8 cellular contexts compared by ENCODE assay signal in genomic region chr1:154878371-154879355, GRCh38. TPM values are rescaled to one million over a fixed set of nuclear protein-coding genes. Genes with fewer than 3 reads are reported as not detected.
DNase-seq lines count a peak whose midpoint lies in the region; ATAC-seq, FAIRE-seq and TF ChIP-seq lines count a peak whose summit lies in the region.

No MANE protein-coding gene starts in this region.

- H3K79me2 ChIP-seq in HepG2 (ENCODE audit: insufficient read depth, low read length) = no peaks in the 10 kb centered on the region

- H3K4me1 ChIP-seq in Caco-2 (peaks cover 12% of the 10 kb centered on the region), HepG2 (ENCODE audit: insufficient read depth, low read length) (peaks cover 21% of the 10 kb centered on the region)

- no peak for TF ChIP-seq EP300 in HepG2 (IDR thresholded peaks at IDR 0.05; ENCODE audit: low read depth in 2 of 2, low read length in 2 of 2)
- no peak for TF ChIP-seq EP300 in HepG2 (CRISPR knock-in tag; IDR thresholded peaks at IDR 0.05; ENCODE audit: borderline replicate concordance)

- no peak for TF ChIP-seq POLR2A in HepG2 (IDR thresholded peaks at IDR 0.05; ENCODE audit: insufficient read depth in 1 of 2, low read depth in 2 of 2, low read length in 2 of 2)

- H3K27me3 Mint-ChIP-seq in Caco-2 (ENCODE audit: insufficient read depth, unreplicated experiment) = no peaks in the 10 kb centered on the region
- peaks cover 4% of the 10 kb centered on the region for H3K27me3 Mint-ChIP-seq in activated CD4-positive, alpha-beta T cell treated with anti-CD3 and anti-CD28 coated beads for 36 hours
- H3K27me3 Mint-ChIP-seq in chondrocyte (ENCODE audit: low read depth) = peaks cover 9% of the 10 kb centered on the region

- H3K27ac Mint-ChIP-seq in Caco-2 (ENCODE audit: unreplicated experiment) (no peak overlapping the region), chondrocyte (ENCODE audit: unreplicated experiment) (no peak overlapping the region)
- H3K27ac Mint-ChIP-seq in activated CD4-positive, alpha-beta T cell treated with anti-CD3 and anti-CD28 coated beads for 36 hours = no peak overlapping the region

- H3K9ac ChIP-seq in HepG2 (ENCODE audit: insufficient read depth, low read depth, low read length) = peak overlapping the region; percentile 11; the same call in 1 of the 2 replicates

- peak; percentile 92 for TF ChIP-seq RAD21 in HepG2 (CRISPR knock-in tag; IDR thresholded peaks at IDR 0.05)

- H3K9me3 Mint-ChIP-seq in Caco-2 (ENCODE audit: unreplicated experiment) (no peaks in the 10 kb centered on the region), chondrocyte (ENCODE audit: low read depth) (no peaks in the 10 kb centered on the region)
- H3K9me3 Mint-ChIP-seq in activated CD4-positive, alpha-beta T cell treated with anti-CD3 and anti-CD28 coated beads for 36 hours (ENCODE audit: low read depth) = no peaks in the 10 kb centered on the region

- BruUV-seq in Caco-2 (replicated peaks; lab: Mats Ljungman, UMichigan) (no TSS peak), HepG2 (replicated peaks; lab: Mats Ljungman, UMichigan) (no TSS peak)

- no peak overlapping the region for H3K4me3 Mint-ChIP-seq in Caco-2 (ENCODE audit: unreplicated experiment)
- no peak overlapping the region for H3K4me3 Mint-ChIP-seq in activated CD4-positive, alpha-beta T cell treated with anti-CD3 and anti-CD28 coated beads for 36 hours
- no peak overlapping the region for H3K4me3 Mint-ChIP-seq in chondrocyte (ENCODE audit: unreplicated experiment)

- TF ChIP-seq CTCF in Caco-2 (IDR thresholded peaks at IDR 0.05; ENCODE audit: insufficient read depth in 1 of 2, low read depth in 1 of 2, low read length in 1 of 2, severe bottlenecking in 1 of 2, unreplicated experiment in 1 of 2) (peak; percentile 84 to 91), chondrocyte (IDR thresholded peaks at IDR 0.05) (peak; percentile 97), HepG2 (CRISPR knock-in tag; IDR thresholded peaks at IDR 0.05) (peak; percentile 98)

- no peaks in the 10 kb centered on the region for H3K36me3 ChIP-seq in Caco-2 (ENCODE audit: control insufficient read depth, insufficient read depth, low read length)
- H3K36me3 ChIP-seq in HepG2 (replicated peaks in 1 of 2; ENCODE audit: control insufficient read depth in 1 of 2, insufficient read depth in 2 of 2, low read length in 2 of 2) = no peaks in the 10 kb centered on the region

- FAIRE-seq in HepG2 (lab: Jason Lieb, UNC) = peak; percentile 85

- no peaks in the 10 kb centered on the region for H3K27me3 ChIP-seq in Caco-2 (replicated peaks; ENCODE audit: control insufficient read depth, insufficient read depth, low read length)
- peaks cover 2 to 40% of the 10 kb centered on the region in 2 experiments; a peak in 4 of 5 replicates for H3K27me3 ChIP-seq in HepG2 (ENCODE audit: control insufficient read depth in 1 of 2, insufficient read depth in 2 of 2, low read length in 2 of 2)

- H3K27ac ChIP-seq in HepG2 (ENCODE audit: extremely low read length, insufficient read depth, low read length) = no peak overlapping the region

- 26% methylated on average over 7 of the region's 33 CpGs for WGBS in HepG2 (ENCODE audit: low lambda C conversion rate)

- DNase-seq in Caco-2 = peak; percentile 81 to 85
- DNase-seq in NCI-H446 treated with DMSO at 0.1 percent for 48 hours (lab: John Stamatoyannopoulos, UW) = peak; percentile 19
- DNase-seq in activated CD4-positive, alpha-beta T cell treated with anti-CD3 and anti-CD28 coated beads for 36 hours = peak; percentile 87
- no peak for DNase-seq in chondrocyte (ENCODE audit: low spot score)
- DNase-seq in HepG2 (ENCODE audit: low spot score) = peak; percentile 48
- DNase-seq in stimulated activated CD4-positive, alpha-beta T cell treated with anti-CD3 and anti-CD28 coated beads, TNF-alpha, amount 100 ng/mL, for 1 hour (ENCODE audit: low read depth in 3 of 3, low spot score in 1 of 3) = peak; percentile 31 to 70 (median 52)

- intact Hi-C loops in Caco-2 (cut with micrococcal nuclease; ENCODE audit: unreplicated experiment) = loop anchor here (1.0 to 10.0 kb wide), 6 partner anchors 58 to 394 kb away; partner anchors contain the start of genes PMVK and UBE2Q1
- intact Hi-C loops in activated CD4-positive, alpha-beta T cell treated with anti-CD3 and anti-CD28 coated beads for 36 hours (cut with DNase I, micrococcal nuclease) = loop anchor here (1.0 to 5.0 kb wide), 8 partner anchors 106 to 396 kb away; no protein-coding TSS in a partner anchor
- intact Hi-C loops in HepG2 (cut with micrococcal nuclease; ENCODE audit: unreplicated experiment) = loop anchor here (1.0 kb wide), 3 partner anchors 112 to 344 kb away; no protein-coding TSS in a partner anchor

- H3K4me1 Mint-ChIP-seq in Caco-2 (ENCODE audit: low read depth, unreplicated experiment) (peaks cover 10% of the 10 kb centered on the region), chondrocyte (ENCODE audit: low read depth) (peaks cover 5% of the 10 kb centered on the region)
- peaks cover 9% of the 10 kb centered on the region for H3K4me1 Mint-ChIP-seq in activated CD4-positive, alpha-beta T cell treated with anti-CD3 and anti-CD28 coated beads for 36 hours

- ATAC-seq in HG02763 (IDR thresholded peaks at IDR 0.05; ENCODE audit: unreplicated experiment) = peak; percentile 67
- peak; percentile 95 for ATAC-seq in activated CD4-positive, alpha-beta T cell treated with anti-CD3 and anti-CD28 coated beads for 36 hours
- peak; percentile 88 for ATAC-seq in HepG2
- ATAC-seq in HG03571 (IDR thresholded peaks at IDR 0.05; ENCODE audit: unreplicated experiment) = no peak

- POLR2A ChIA-PET in Caco-2 (lab: Charles Lee) (no interaction called here), HepG2 (lab: Yijun Ruan, JAX) (interaction anchor here (1.0 kb wide), 2 partner anchors 180 to 319 kb away, joined by 3 read pairs; no protein-coding TSS in a partner anchor)
- POLR2A ChIA-PET in activated CD4-positive, alpha-beta T cell treated with anti-CD3 and anti-CD28 coated beads for 36 hours (lab: Charles Lee) = interaction anchor here (0.6 kb wide), 1 partner anchor 302 kb away, joined by 3 read pairs; no protein-coding TSS in a partner anchor

- H3K4me3 ChIP-seq in Caco-2 (ENCODE audit: low read depth, low read length) (no peak overlapping the region), HepG2 (replicated peaks in 1 of 3; ENCODE audit: insufficient read depth in 1 of 3, low read depth in 2 of 3, low read length in 3 of 3) (peak overlapping the region in 2 of 3 experiments; percentile 36 to 62; a peak in 1 of 6 replicates)

- H3K9me3 ChIP-seq in Caco-2 (no peaks in the 10 kb centered on the region), HepG2 (ENCODE audit: low read length) (no peaks in the 10 kb centered on the region)

- CTCF ChIA-PET in Caco-2 (lab: Charles Lee) (interaction anchor here (0.5 to 2.2 kb wide), 21 partner anchors 8 to 884 kb away, joined by 3 to 23 read pairs (median 3); partner anchors contain the start of gene KCNN3), HepG2 (lab: Yijun Ruan, JAX; ENCODE audit: low intra/inter-chr PET ratio, low total read pairs) (interaction anchor here (1.3 kb wide), 1 partner anchor 209 kb away, joined by 13 read pairs; no protein-coding TSS in a partner anchor)
- CTCF ChIA-PET in activated CD4-positive, alpha-beta T cell treated with anti-CD3 and anti-CD28 coated beads for 36 hours (lab: Charles Lee) = interaction anchor here (0.6 to 2.1 kb wide), 31 partner anchors 8 to 472 kb away, joined by 3 to 27 read pairs (median 4); partner anchors contain the start of gene KCNN3

- H4K20me1 ChIP-seq in HepG2 (ENCODE audit: insufficient read depth, low read length) = no peaks in the 10 kb centered on the region

- H3K36me3 Mint-ChIP-seq in Caco-2 (ENCODE audit: insufficient read depth, unreplicated experiment) (no peaks in the 10 kb centered on the region), chondrocyte (ENCODE audit: low read depth) (no peaks in the 10 kb centered on the region)
- no peaks in the 10 kb centered on the region for H3K36me3 Mint-ChIP-seq in activated CD4-positive, alpha-beta T cell treated with anti-CD3 and anti-CD28 coated beads for 36 hours (ENCODE audit: low read depth)

- in situ Hi-C loops in HepG2 (cut with HindIII; ENCODE audit: extremely low pct_ligation_motif_present, low pct_unique_long_range_greater_than_20kb) = loop anchor here (5.0 to 10.0 kb wide), 3 partner anchors 111 to 314 kb away; partner anchors contain the start of gene CHRNB2

- H2AFZ ChIP-seq in HepG2 (ENCODE audit: low read length) = no peak overlapping the region

- peak overlapping the region; percentile 84 for H3K4me2 ChIP-seq in HepG2 (ENCODE audit: low read depth, low read length)

RNA-seq across cellular contexts. Expression of gene KCNN3, which starts 8.6 kb away (rescaled TPM):
- total RNA-seq in Caco-2 (2022) = 0.05 TPM in 1 of 2 replicates, not detected in the other
- under 1 TPM; 0.18 to 0.25 TPM for total RNA-seq in activated CD4-positive, alpha-beta T cell treated with anti-CD3 and anti-CD28 coated beads for 36 hours
- 0.92 to 1.8 TPM (median 1.5 TPM) in 3 replicates for total RNA-seq in chondrocyte
- not detected in 2 replicates for total RNA-seq in HepG2 (2016; rRNA removed; fragmentation: Illumina TruSeq; extraction: Trizol)
- total RNA-seq in HepG2 (2016; cell fraction: cytosol; rRNA removed; fragmentation: Illumina TruSeq; extraction: Trizol; ENCODE audit: low read depth) = not detected in 2 replicates
- not detected in 2 replicates for total RNA-seq in HepG2 (2016; cell fraction: insoluble cytoplasmic fraction; rRNA removed; fragmentation: Illumina TruSeq; extraction: Trizol)
- total RNA-seq in HepG2 (2016; cell fraction: membrane; rRNA removed; fragmentation: Illumina TruSeq; extraction: Trizol) = not detected in 2 replicates
- not detected in 2 replicates for total RNA-seq in HepG2 (2016; cell fraction: nucleus; rRNA removed; fragmentation: Illumina TruSeq; extraction: Trizol)
- polyA plus RNA-seq in HepG2 (2011; rRNA removed) = 0.01 TPM in 1 of 2 replicates, not detected in the other
- polyA plus RNA-seq in HepG2 (2011; cell fraction: cytosol; rRNA removed) = 0.04 TPM in 1 of 2 replicates, not detected in the other
- polyA plus RNA-seq in HepG2 (2011; cell fraction: nucleus; rRNA removed) = 0.03 TPM in 1 of 2 replicates, not detected in the other
- not detected in 2 replicates for polyA plus RNA-seq in HepG2 (2012)
- not detected in 2 replicates for polyA plus RNA-seq in HepG2 (2016; cell fraction: cytosol; fragmentation: Illumina TruSeq; extraction: Trizol; ENCODE audit: low read depth)
- not detected in 2 replicates for polyA plus RNA-seq in HepG2 (2016; cell fraction: insoluble cytoplasmic fraction; fragmentation: Illumina TruSeq; extraction: Trizol; ENCODE audit: low read depth)
- not detected in 2 replicates for polyA plus RNA-seq in HepG2 (2016; cell fraction: membrane; fragmentation: Illumina TruSeq; extraction: Trizol; ENCODE audit: low read depth)
- not detected in 2 replicates for polyA plus RNA-seq in HepG2 (2016; cell fraction: nucleus; fragmentation: Illumina TruSeq; extraction: Trizol; ENCODE audit: insufficient read depth, low read depth)
- polyA minus RNA-seq in HepG2 (2011; rRNA and poly(A)+ RNA removed; ENCODE audit: low replicate concordance) = not detected in 2 replicates
- not detected in 2 replicates for polyA minus RNA-seq in HepG2 (2011; cell fraction: cytosol; rRNA and poly(A)+ RNA removed)
- not detected in 2 replicates for polyA minus RNA-seq in HepG2 (2011; cell fraction: nucleus; rRNA and poly(A)+ RNA removed)

RNA-seq across cellular contexts. Expression of gene PMVK, which starts 57.9 kb away (rescaled TPM):
- 25.1 and 25.2 TPM in 2 replicates for total RNA-seq in Caco-2 (2022)
- total RNA-seq in activated CD4-positive, alpha-beta T cell treated with anti-CD3 and anti-CD28 coated beads for 36 hours = 10 to 100 TPM; 17.0 to 36.9 TPM
- total RNA-seq in chondrocyte = 27.5 to 31.6 TPM (median 30.7 TPM) in 3 replicates
- 3.9 and 7.5 TPM in 2 replicates for total RNA-seq in HepG2 (2016; rRNA removed; fragmentation: Illumina TruSeq; extraction: Trizol)
- total RNA-seq in HepG2 (2016; cell fraction: cytosol; rRNA removed; fragmentation: Illumina TruSeq; extraction: Trizol; ENCODE audit: low read depth) = 2.0 TPM in 2 replicates
- 4.1 and 6.4 TPM in 2 replicates for total RNA-seq in HepG2 (2016; cell fraction: insoluble cytoplasmic fraction; rRNA removed; fragmentation: Illumina TruSeq; extraction: Trizol)
- total RNA-seq in HepG2 (2016; cell fraction: membrane; rRNA removed; fragmentation: Illumina TruSeq; extraction: Trizol) = 4.3 and 4.8 TPM in 2 replicates
- total RNA-seq in HepG2 (2016; cell fraction: nucleus; rRNA removed; fragmentation: Illumina TruSeq; extraction: Trizol) = 3.2 and 3.7 TPM in 2 replicates
- 12.6 and 17.4 TPM in 2 replicates for polyA plus RNA-seq in HepG2 (2011; rRNA removed)
- polyA plus RNA-seq in HepG2 (2011; cell fraction: cytosol; rRNA removed) = 19.0 and 20.6 TPM in 2 replicates
- 3.9 and 6.7 TPM in 2 replicates for polyA plus RNA-seq in HepG2 (2011; cell fraction: nucleus; rRNA removed)
- 15.0 and 16.3 TPM in 2 replicates for polyA plus RNA-seq in HepG2 (2012)
- 8.8 and 9.3 TPM in 2 replicates for polyA plus RNA-seq in HepG2 (2016; cell fraction: cytosol; fragmentation: Illumina TruSeq; extraction: Trizol; ENCODE audit: low read depth)
- polyA plus RNA-seq in HepG2 (2016; cell fraction: insoluble cytoplasmic fraction; fragmentation: Illumina TruSeq; extraction: Trizol; ENCODE audit: low read depth) = 20.0 and 21.9 TPM in 2 replicates
- 12.0 and 14.8 TPM in 2 replicates for polyA plus RNA-seq in HepG2 (2016; cell fraction: membrane; fragmentation: Illumina TruSeq; extraction: Trizol; ENCODE audit: low read depth)
- 10.8 and 11.8 TPM in 2 replicates for polyA plus RNA-seq in HepG2 (2016; cell fraction: nucleus; fragmentation: Illumina TruSeq; extraction: Trizol; ENCODE audit: insufficient read depth, low read depth)
- polyA minus RNA-seq in HepG2 (2011; rRNA and poly(A)+ RNA removed; ENCODE audit: low replicate concordance) = 8.2 and 17.7 TPM in 2 replicates
- 4.5 and 7.3 TPM in 2 replicates for polyA minus RNA-seq in HepG2 (2011; cell fraction: cytosol; rRNA and poly(A)+ RNA removed)
- 2.1 and 4.5 TPM in 2 replicates for polyA minus RNA-seq in HepG2 (2011; cell fraction: nucleus; rRNA and poly(A)+ RNA removed)
